In the genomic region with DNA sequence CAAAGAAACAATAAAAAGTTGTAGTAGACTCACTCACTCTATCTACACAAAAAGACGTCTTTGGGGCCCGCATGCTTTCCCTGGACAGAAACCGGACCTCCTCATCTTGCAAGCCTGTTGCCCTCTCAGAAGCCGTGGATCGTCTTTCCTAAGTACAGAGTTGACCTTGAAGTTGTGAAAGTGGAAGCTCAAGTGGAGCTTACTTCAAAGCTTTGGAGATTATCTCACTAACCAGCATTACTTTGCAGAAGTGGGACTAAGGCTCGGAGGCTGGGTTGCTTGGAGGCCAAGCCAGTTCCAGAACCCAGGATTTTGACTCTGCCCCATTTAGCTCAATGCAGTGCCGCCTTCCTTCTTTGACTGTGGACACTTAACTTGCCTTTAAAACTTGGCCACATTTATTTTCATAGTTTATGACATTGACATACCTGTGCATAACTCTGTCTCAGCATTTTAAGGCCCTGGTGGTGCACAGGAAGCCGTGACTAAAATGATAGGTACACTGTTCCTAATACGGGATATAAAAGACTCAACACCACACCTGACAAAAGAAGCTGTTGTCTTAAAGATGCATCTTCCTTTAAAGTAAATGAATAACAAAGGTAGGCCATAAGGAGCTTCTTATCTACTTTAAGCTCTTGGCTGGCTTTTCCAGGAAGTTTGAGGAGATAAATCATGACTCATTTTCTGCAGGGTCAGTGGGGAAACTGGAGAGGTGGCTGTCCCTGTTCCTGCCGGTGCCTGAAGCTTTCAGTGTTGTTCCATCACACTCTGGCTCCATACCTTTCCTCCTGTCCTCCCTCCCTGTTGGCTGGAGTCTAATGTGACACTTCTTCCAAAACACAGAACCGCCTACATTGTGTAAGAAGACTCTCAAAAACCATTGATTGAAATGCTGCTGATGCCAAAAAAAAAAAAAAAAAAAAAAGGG, we compare ENCODE assay signal across 7 cellular contexts. TPM values are rescaled to one million over a fixed set of nuclear protein-coding genes. Genes with fewer than 3 reads are reported as not detected.
DNase-seq lines count a peak whose midpoint lies in the region; ATAC-seq and TF ChIP-seq lines count a peak whose summit lies in the region.

No MANE protein-coding gene starts in this region.

- H3K27ac Mint-ChIP-seq in stimulated activated effector memory CD8-positive, alpha-beta T cell treated with anti-CD3 and anti-CD28 coated beads, Interleukin-12 subunit alpha, Interleukin-12 subunit beta, amount 100 ng/mL, for 72 hours = peak overlapping the region; percentile 84

- TF ChIP-seq CTCF in fibroblast of the aortic adventitia (IDR thresholded peaks at IDR 0.05; ENCODE audit: insufficient read depth, low read length) = no peak

- no peaks in the 10 kb centered on the region for H3K9me3 Mint-ChIP-seq in stimulated activated effector memory CD8-positive, alpha-beta T cell treated with anti-CD3 and anti-CD28 coated beads, Interleukin-12 subunit alpha, Interleukin-12 subunit beta, amount 100 ng/mL, for 72 hours

- no peak for ATAC-seq in stimulated activated effector memory CD8-positive, alpha-beta T cell treated with anti-CD3 and anti-CD28 coated beads, Interleukin-12 subunit alpha, Interleukin-12 subunit beta, amount 100 ng/mL, for 72 hours
- ATAC-seq in HG02970 (IDR thresholded peaks at IDR 0.05; ENCODE audit: low FRiP score, unreplicated experiment) = no peak
- ATAC-seq in GM21381 (IDR thresholded peaks at IDR 0.05; ENCODE audit: unreplicated experiment) = no peak
- ATAC-seq in activated CD4-positive, CD25-positive, alpha-beta regulatory T cell treated with anti-CD3 and anti-CD28 coated beads, Interleukin-2, amount 50 U/mL, for 24 hours = no peak

- peaks cover 43% of the 10 kb centered on the region for H3K4me1 Mint-ChIP-seq in stimulated activated effector memory CD8-positive, alpha-beta T cell treated with anti-CD3 and anti-CD28 coated beads, Interleukin-12 subunit alpha, Interleukin-12 subunit beta, amount 100 ng/mL, for 72 hours

- no peak overlapping the region for H3K4me3 ChIP-seq in fibroblast of the aortic adventitia (ENCODE audit: low read depth, low read length)

- DNase-seq in HUDEP-2 (lab: John Stamatoyannopoulos, UW; ENCODE audit: unreplicated experiment in 76 of 76) = peak in 56 of 76 experiments; percentile 15 to 80 (median 45)
- DNase-seq in SKM-1 (lab: John Stamatoyannopoulos, UW; ENCODE audit: unreplicated experiment) = peak; percentile 55
- DNase-seq in fibroblast of the aortic adventitia (ENCODE audit: low read depth) = peak; percentile 58
- no peak for DNase-seq in stimulated activated effector memory CD8-positive, alpha-beta T cell treated with anti-CD3 and anti-CD28 coated beads, Interleukin-12 subunit alpha, Interleukin-12 subunit beta, amount 100 ng/mL, for 72 hours (ENCODE audit: low spot score in 2 of 2)

- peaks cover 29% of the 10 kb centered on the region for H3K36me3 Mint-ChIP-seq in stimulated activated effector memory CD8-positive, alpha-beta T cell treated with anti-CD3 and anti-CD28 coated beads, Interleukin-12 subunit alpha, Interleukin-12 subunit beta, amount 100 ng/mL, for 72 hours

- no peak overlapping the region for H3K4me3 Mint-ChIP-seq in stimulated activated effector memory CD8-positive, alpha-beta T cell treated with anti-CD3 and anti-CD28 coated beads, Interleukin-12 subunit alpha, Interleukin-12 subunit beta, amount 100 ng/mL, for 72 hours

RNA-seq across cellular contexts. Expression of gene SLC25A25, which starts 10.7 kb away (rescaled TPM):
- total RNA-seq in fibroblast of the aortic adventitia (ENCODE audit: low replicate concordance) = 15.2 and 20.2 TPM in 2 replicates

RNA-seq across cellular contexts. Expression of gene NAIF1, which starts 11.6 kb away (rescaled TPM):
- total RNA-seq in fibroblast of the aortic adventitia (ENCODE audit: low replicate concordance) = 6.0 and 7.5 TPM in 2 replicates

RNA-seq across cellular contexts. Expression of gene PTGES2, which starts 48.8 kb away (rescaled TPM):
- total RNA-seq in fibroblast of the aortic adventitia (ENCODE audit: low replicate concordance) = 33.9 and 40.8 TPM in 2 replicates

Comparison
In these comparisons a context has a peak if more than half of its experiments do, and no peak if none do; other contexts are left out.
1. DNase-seq: peak in HUDEP-2 (56 of 76), SKM-1 (single experiment) and fibroblast of the aortic adventitia (single experiment); none in stimulated activated effector memory CD8-positive, alpha-beta T cell treated with anti-CD3 and anti-CD28 coated beads, Interleukin-12 subunit alpha, Interleukin-12 subunit beta, amount 100 ng/mL, for 72 hours (0 of 2).